ENCODE assay signal across 8 cellular contexts in genomic region chr14:52068741-52069616, GRCh38. TPM values are rescaled to one million over a fixed set of nuclear protein-coding genes. Genes with fewer than 3 reads are reported as not detected.
DNase-seq lines count a peak whose midpoint lies in the region; ATAC-seq and TF ChIP-seq lines count a peak whose summit lies in the region.

A gene with protein sequence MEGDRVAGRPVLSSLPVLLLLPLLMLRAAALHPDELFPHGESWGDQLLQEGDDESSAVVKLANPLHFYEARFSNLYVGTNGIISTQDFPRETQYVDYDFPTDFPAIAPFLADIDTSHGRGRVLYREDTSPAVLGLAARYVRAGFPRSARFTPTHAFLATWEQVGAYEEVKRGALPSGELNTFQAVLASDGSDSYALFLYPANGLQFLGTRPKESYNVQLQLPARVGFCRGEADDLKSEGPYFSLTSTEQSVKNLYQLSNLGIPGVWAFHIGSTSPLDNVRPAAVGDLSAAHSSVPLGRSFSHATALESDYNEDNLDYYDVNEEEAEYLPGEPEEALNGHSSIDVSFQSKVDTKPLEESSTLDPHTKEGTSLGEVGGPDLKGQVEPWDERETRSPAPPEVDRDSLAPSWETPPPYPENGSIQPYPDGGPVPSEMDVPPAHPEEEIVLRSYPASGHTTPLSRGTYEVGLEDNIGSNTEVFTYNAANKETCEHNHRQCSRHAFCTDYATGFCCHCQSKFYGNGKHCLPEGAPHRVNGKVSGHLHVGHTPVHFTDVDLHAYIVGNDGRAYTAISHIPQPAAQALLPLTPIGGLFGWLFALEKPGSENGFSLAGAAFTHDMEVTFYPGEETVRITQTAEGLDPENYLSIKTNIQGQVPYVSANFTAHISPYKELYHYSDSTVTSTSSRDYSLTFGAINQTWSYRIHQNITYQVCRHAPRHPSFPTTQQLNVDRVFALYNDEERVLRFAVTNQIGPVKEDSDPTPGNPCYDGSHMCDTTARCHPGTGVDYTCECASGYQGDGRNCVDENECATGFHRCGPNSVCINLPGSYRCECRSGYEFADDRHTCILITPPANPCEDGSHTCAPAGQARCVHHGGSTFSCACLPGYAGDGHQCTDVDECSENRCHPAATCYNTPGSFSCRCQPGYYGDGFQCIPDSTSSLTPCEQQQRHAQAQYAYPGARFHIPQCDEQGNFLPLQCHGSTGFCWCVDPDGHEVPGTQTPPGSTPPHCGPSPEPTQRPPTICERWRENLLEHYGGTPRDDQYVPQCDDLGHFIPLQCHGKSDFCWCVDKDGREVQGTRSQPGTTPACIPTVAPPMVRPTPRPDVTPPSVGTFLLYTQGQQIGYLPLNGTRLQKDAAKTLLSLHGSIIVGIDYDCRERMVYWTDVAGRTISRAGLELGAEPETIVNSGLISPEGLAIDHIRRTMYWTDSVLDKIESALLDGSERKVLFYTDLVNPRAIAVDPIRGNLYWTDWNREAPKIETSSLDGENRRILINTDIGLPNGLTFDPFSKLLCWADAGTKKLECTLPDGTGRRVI (N-terminal part only) (minus strand): TSS chr14:52069059. CDS start chr14:52068994, 65 bp downstream.

- H3K36me3 ChIP-seq in upper lobe of left lung = no peaks in the 10 kb centered on the region

- DNase-seq in NCI-H69 (lab: John Stamatoyannopoulos, UW) (peak; percentile 88), Right ventricle myocardium superior (peak; percentile 93), occipital lobe (lab: John Stamatoyannopoulos, UW) (peak; percentile 34), upper lobe of left lung (peak; percentile 38 to 92), SIG-M5 (lab: John Stamatoyannopoulos, UW) (no peak)
- DNase-seq in activated naive CD8-positive, alpha-beta T cell treated with anti-CD3 and anti-CD28 coated beads, Interleukin-2, amount 50 U/mL, for 16 hours (ENCODE audit: low read depth, low spot score) = peak; percentile 5

- H3K27me3 ChIP-seq in upper lobe of left lung = peaks cover 0 to 12% (median 6%) of the 10 kb centered on the region in 4 donors

- TF ChIP-seq CTCF in GM12875 (IDR thresholded peaks at IDR 0.05; ENCODE audit: borderline replicate concordance, insufficient read depth, low read depth, low read length) (0 out of 2 replicates have a peak, but pooled peaks have one; percentile 19), upper lobe of left lung (IDR thresholded peaks at IDR 0.05) (peak in 2 of 6 experiments; percentile 5 to 12)

- WGBS in upper lobe of left lung, 2 donors = 0 to 2% methylated on average over 3 to 67 of the region's 75 CpGs

- no peaks in the 10 kb centered on the region for H3K9me3 ChIP-seq in upper lobe of left lung

- H3K27ac ChIP-seq in upper lobe of left lung = peak within 1 kb of the TSS; percentile 38 to 84 (median 83)

- TF ChIP-seq POLR2A in upper lobe of left lung (IDR thresholded peaks at IDR 0.05) = peak in 1 of 4 donors; percentile 23

- H3K4me3 ChIP-seq in GM12875 (ENCODE audit: low read depth, low read length) (peak within 1 kb of the TSS; percentile 29), upper lobe of left lung (peak within 1 kb of the TSS; percentile 8 to 69 (median 56))

- intact Hi-C loops in Right ventricle myocardium superior (cut with DNase I) = loop anchor here (5.0 kb wide), 2 partner anchors 57 to 72 kb away; no protein-coding TSS in a partner anchor

- H3K4me1 ChIP-seq in upper lobe of left lung = peaks cover 8 to 32% (median 22%) of the 10 kb centered on the region in 4 donors

- TF ChIP-seq EP300 in upper lobe of left lung (IDR thresholded peaks at IDR 0.05) = no peak

- ATAC-seq in Right ventricle myocardium superior (ENCODE audit: poor library complexity) (peak; percentile 94), upper lobe of left lung (ENCODE audit: low FRiP score in 2 of 2) (peak; percentile 77 to 94), HG03439 (IDR thresholded peaks at IDR 0.05; ENCODE audit: unreplicated experiment) (no peak)

RNA-seq across cellular contexts. Expression of the gene that starts here (rescaled TPM):
- 39.5 TPM for total RNA-seq in Right ventricle myocardium superior
- 8.9 TPM for total RNA-seq in occipital lobe
- total RNA-seq in upper lobe of left lung = 10 to 100 TPM in 2 of 6 donors, 1 to 10 TPM in 4; 4.9 to 33.5 (median 8.3) TPM
